In the genomic region with DNA sequence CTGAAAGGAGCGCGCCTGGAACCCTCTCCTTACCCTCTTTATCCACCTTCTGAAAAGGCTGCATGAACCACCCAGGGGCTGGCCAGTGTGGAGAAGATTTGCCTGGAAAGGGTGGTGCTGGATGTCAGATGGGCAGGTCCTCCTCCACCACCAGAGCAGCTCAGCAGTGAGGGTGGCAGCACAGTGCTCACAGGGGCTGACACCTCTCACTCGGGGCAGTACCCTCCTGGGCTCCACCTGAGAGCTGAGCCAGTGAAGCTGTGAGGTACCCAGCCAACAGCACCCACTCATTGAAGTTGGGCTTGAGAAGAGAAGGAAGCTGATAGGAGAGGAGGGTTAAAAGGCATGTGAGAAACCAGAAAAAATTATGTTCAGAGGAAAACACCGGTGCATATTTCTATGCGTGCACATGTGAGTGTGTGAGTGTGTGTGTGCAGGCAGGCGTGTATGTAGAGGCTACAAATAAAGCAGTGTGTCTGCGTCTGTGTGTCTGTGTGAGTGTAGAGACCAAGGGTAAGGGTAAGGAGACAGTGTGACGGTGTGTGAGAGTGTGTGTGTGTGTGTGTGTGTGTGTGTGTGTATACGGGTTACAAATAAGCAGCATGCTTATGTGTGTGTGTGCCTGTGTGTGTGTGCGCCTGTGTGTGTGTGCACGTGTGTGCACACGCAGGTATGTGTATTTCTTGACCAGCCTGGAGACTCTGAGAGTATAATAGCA, we compare ENCODE assay signal across 19 cellular contexts. TPM values are rescaled to one million over a fixed set of nuclear protein-coding genes. Genes with fewer than 3 reads are reported as not detected.
DNase-seq lines count a peak whose midpoint lies in the region; ATAC-seq and TF ChIP-seq lines count a peak whose summit lies in the region.
"Had no signal": no experiment of that assay in that cellular context is flagged by ENCODE, and none has a peak within 500 bp of the region (broad histone marks: within the 10 kb centered on the region; RNA-seq: fewer than 3 reads in every experiment).

No MANE protein-coding gene starts in this region.

- H3K27ac ChIP-seq in breast epithelium (peak overlapping the region; percentile 36 to 71), upper lobe of right lung (no peak overlapping the region)
- H3K27ac ChIP-seq: upper lobe of left lung had no signal

- H3K4me1 ChIP-seq in breast epithelium (no peaks in the 10 kb centered on the region), mucosa of descending colon (ENCODE audit: low read depth) (no peaks in the 10 kb centered on the region), upper lobe of right lung (no peaks in the 10 kb centered on the region)
- H3K4me1 ChIP-seq: Peyer's patch, upper lobe of left lung had no signal

- CTCF ChIA-PET in MCF 10A (lab: Yijun Ruan, JAX), result interaction anchor here (0.6 to 1.8 kb wide), 4 partner anchors 28 to 74 kb away, joined by 4 to 7 read pairs (median 4); no protein-coding TSS in a partner anchor
- CTCF ChIA-PET in activated CD8-positive, alpha-beta memory T cell treated with anti-CD3 and anti-CD28 coated beads, Interleukin-2, amount 10 ng/mL, durations not matched to agents 7 days and 5 days (lab: Charles Lee), result interaction anchor here (0.7 to 2.4 kb wide), 4 partner anchors 20 to 80 kb away, joined by 4 to 11 read pairs (median 6); no protein-coding TSS in a partner anchor

- H3K4me3 Mint-ChIP-seq in MCF 10A (ENCODE audit: unreplicated experiment) (no peak overlapping the region), chondrocyte (ENCODE audit: unreplicated experiment) (no peak overlapping the region)
- no peak overlapping the region for H3K4me3 Mint-ChIP-seq in activated CD8-positive, alpha-beta memory T cell treated with anti-CD3 and anti-CD28 coated beads, Interleukin-2, amount 10 ng/mL, durations not matched to agents 7 days and 5 days
- H3K4me3 Mint-ChIP-seq: naive thymus-derived CD4-positive, alpha-beta T cell had no signal

- H3K4me3 ChIP-seq in breast epithelium, result no peak overlapping the region
- H3K4me3 ChIP-seq in mucosa of descending colon, result no peak overlapping the region
- H3K4me3 ChIP-seq in upper lobe of right lung, result no peak overlapping the region
- H3K4me3 ChIP-seq in foreskin fibroblast (ENCODE audit: low read depth in 1 of 2, low read length in 2 of 2), result no peak overlapping the region
- H3K4me3 ChIP-seq: Peyer's patch, upper lobe of left lung had no signal

- H3K27ac Mint-ChIP-seq in MCF 10A (ENCODE audit: low read depth, unreplicated experiment) (no peak overlapping the region), chondrocyte (ENCODE audit: unreplicated experiment) (peak overlapping the region; percentile 6)
- H3K27ac Mint-ChIP-seq in activated CD8-positive, alpha-beta memory T cell treated with anti-CD3 and anti-CD28 coated beads, Interleukin-2, amount 10 ng/mL, durations not matched to agents 7 days and 5 days, result no peak overlapping the region

- H3K36me3 Mint-ChIP-seq in MCF 10A (ENCODE audit: insufficient read depth, unreplicated experiment) (peaks cover 7% of the 10 kb centered on the region), chondrocyte (ENCODE audit: low read depth) (no peaks in the 10 kb centered on the region)
- no peaks in the 10 kb centered on the region for H3K36me3 Mint-ChIP-seq in activated CD8-positive, alpha-beta memory T cell treated with anti-CD3 and anti-CD28 coated beads, Interleukin-2, amount 10 ng/mL, durations not matched to agents 7 days and 5 days
- H3K36me3 Mint-ChIP-seq: naive thymus-derived CD4-positive, alpha-beta T cell had no signal

- no peak for TF ChIP-seq POLR2A in breast epithelium (IDR thresholded peaks at IDR 0.05)

- H3K9me3 ChIP-seq in breast epithelium (no peaks in the 10 kb centered on the region), mucosa of descending colon (no peaks in the 10 kb centered on the region), upper lobe of right lung (no peaks in the 10 kb centered on the region)
- H3K9me3 ChIP-seq: Peyer's patch, upper lobe of left lung had no signal

- H3K9me3 Mint-ChIP-seq in MCF 10A (ENCODE audit: unreplicated experiment) (no peaks in the 10 kb centered on the region), chondrocyte (ENCODE audit: low read depth) (no peaks in the 10 kb centered on the region)
- no peaks in the 10 kb centered on the region for H3K9me3 Mint-ChIP-seq in activated CD8-positive, alpha-beta memory T cell treated with anti-CD3 and anti-CD28 coated beads, Interleukin-2, amount 10 ng/mL, durations not matched to agents 7 days and 5 days (ENCODE audit: low read depth)
- H3K9me3 Mint-ChIP-seq: naive thymus-derived CD4-positive, alpha-beta T cell had no signal

- DNase-seq in breast epithelium (ENCODE audit: low spot score in 2 of 2) (no peak), MCF 10A (ENCODE audit: unreplicated experiment) (no peak), chondrocyte (ENCODE audit: low spot score) (no peak), mucosa of descending colon (peak in 1 of 3 donors; percentile 19), upper lobe of right lung (no peak), foreskin fibroblast (no peak)
- DNase-seq in activated CD8-positive, alpha-beta memory T cell treated with anti-CD3 and anti-CD28 coated beads, Interleukin-2, amount 10 ng/mL, durations not matched to agents 7 days and 5 days, result no peak
- no peak for DNase-seq in activated CD4-positive, CD25-positive, alpha-beta regulatory T cell treated with anti-CD3 and anti-CD28 coated beads, Interleukin-2, amount 50 U/mL, for 72 hours
- DNase-seq: activated CD4-positive, CD25-positive, alpha-beta regulatory T cell; activated T-cell treated with anti-CD3 and anti-CD28 coated beads, Interleukin-2, amount 50 U/mL, for 48 hours; anterior cingulate cortex; MV-4-11; naive thymus-derived CD4-positive, alpha-beta T cell; Peyer's patch had no signal

- POLR2A ChIA-PET in MCF 10A (lab: Yijun Ruan, JAX), result interaction anchor here (0.7 to 1.5 kb wide), 2 partner anchors 16 to 40 kb away, joined by 3 to 5 read pairs; no protein-coding TSS in a partner anchor

- BruUV-seq in MCF 10A (replicated peaks; lab: Mats Ljungman, UMichigan), result no TSS peak

- no peak for TF ChIP-seq CTCF in breast epithelium (IDR thresholded peaks at IDR 0.05)
- TF ChIP-seq CTCF in MCF 10A (IDR thresholded peaks at IDR 0.05; ENCODE audit: unreplicated experiment), result no peak
- no peak for TF ChIP-seq CTCF in chondrocyte (IDR thresholded peaks at IDR 0.05)
- TF ChIP-seq CTCF in mucosa of descending colon (IDR thresholded peaks at IDR 0.05), result no peak
- no peak for TF ChIP-seq CTCF in upper lobe of right lung (IDR thresholded peaks at IDR 0.05)
- no peak for TF ChIP-seq CTCF in foreskin fibroblast (IDR thresholded peaks at IDR 0.05; ENCODE audit: low read depth, low read length)

- no peaks in the 10 kb centered on the region for H3K27me3 Mint-ChIP-seq in MCF 10A (ENCODE audit: insufficient read depth, unreplicated experiment)
- H3K27me3 Mint-ChIP-seq in chondrocyte (ENCODE audit: low read depth), result no peaks in the 10 kb centered on the region
- H3K27me3 Mint-ChIP-seq in activated CD8-positive, alpha-beta memory T cell treated with anti-CD3 and anti-CD28 coated beads, Interleukin-2, amount 10 ng/mL, durations not matched to agents 7 days and 5 days, result no peaks in the 10 kb centered on the region
- H3K27me3 Mint-ChIP-seq: naive thymus-derived CD4-positive, alpha-beta T cell had no signal

- ATAC-seq in mucosa of descending colon (peak; percentile 31), upper lobe of right lung (peak; percentile 40)
- ATAC-seq in activated CD8-positive, alpha-beta memory T cell treated with anti-CD3 and anti-CD28 coated beads, Interleukin-2, amount 10 ng/mL, durations not matched to agents 7 days and 5 days, result no peak
- ATAC-seq: naive thymus-derived CD4-positive, alpha-beta T cell had no signal

- no peaks in the 10 kb centered on the region for H3K36me3 ChIP-seq in breast epithelium
- no peaks in the 10 kb centered on the region for H3K36me3 ChIP-seq in mucosa of descending colon (ENCODE audit: low read depth)
- no peaks in the 10 kb centered on the region for H3K36me3 ChIP-seq in upper lobe of right lung
- H3K36me3 ChIP-seq: Peyer's patch, upper lobe of left lung had no signal

- H3K27me3 ChIP-seq in breast epithelium (no peaks in the 10 kb centered on the region), upper lobe of right lung (no peaks in the 10 kb centered on the region)
- H3K27me3 ChIP-seq: Peyer's patch, upper lobe of left lung had no signal

- H3K4me1 Mint-ChIP-seq in MCF 10A (ENCODE audit: insufficient read depth, unreplicated experiment) (no peaks in the 10 kb centered on the region), chondrocyte (ENCODE audit: low read depth) (peaks cover 21% of the 10 kb centered on the region)
- no peaks in the 10 kb centered on the region for H3K4me1 Mint-ChIP-seq in activated CD8-positive, alpha-beta memory T cell treated with anti-CD3 and anti-CD28 coated beads, Interleukin-2, amount 10 ng/mL, durations not matched to agents 7 days and 5 days

- intact Hi-C loops in breast epithelium (cut with DNase I; ENCODE audit: low total_unique reads), result no loop called here
- intact Hi-C loops in MCF 10A (cut with micrococcal nuclease), result no loop called here
- intact Hi-C loops in mucosa of descending colon (cut with DNase I, micrococcal nuclease), result no loop called here
- intact Hi-C loops in upper lobe of right lung (cut with DNase I), result no loop called here

RNA-seq across cellular contexts. Expression of gene TEX44, which starts 40.8 kb away (rescaled TPM):
- not detected for total RNA-seq in breast epithelium
- total RNA-seq in MCF 10A (2022), result not detected in 2 replicates
- not detected in 3 replicates for total RNA-seq in chondrocyte
- total RNA-seq in mucosa of descending colon, result not detected
- not detected for total RNA-seq in upper lobe of right lung
- not detected for total RNA-seq in activated CD8-positive, alpha-beta memory T cell treated with anti-CD3 and anti-CD28 coated beads, Interleukin-2, amount 10 ng/mL, durations not matched to agents 7 days and 5 days
- total RNA-seq: dermis microvascular lymphatic vessel endothelial cell; H4; left lobe of liver; naive thymus-derived CD4-positive, alpha-beta T cell; Peyer's patch; renal cortical epithelial cell; upper lobe of left lung had no signal
